ENCODE assay signal across 10 cellular contexts in the genomic region with DNA sequence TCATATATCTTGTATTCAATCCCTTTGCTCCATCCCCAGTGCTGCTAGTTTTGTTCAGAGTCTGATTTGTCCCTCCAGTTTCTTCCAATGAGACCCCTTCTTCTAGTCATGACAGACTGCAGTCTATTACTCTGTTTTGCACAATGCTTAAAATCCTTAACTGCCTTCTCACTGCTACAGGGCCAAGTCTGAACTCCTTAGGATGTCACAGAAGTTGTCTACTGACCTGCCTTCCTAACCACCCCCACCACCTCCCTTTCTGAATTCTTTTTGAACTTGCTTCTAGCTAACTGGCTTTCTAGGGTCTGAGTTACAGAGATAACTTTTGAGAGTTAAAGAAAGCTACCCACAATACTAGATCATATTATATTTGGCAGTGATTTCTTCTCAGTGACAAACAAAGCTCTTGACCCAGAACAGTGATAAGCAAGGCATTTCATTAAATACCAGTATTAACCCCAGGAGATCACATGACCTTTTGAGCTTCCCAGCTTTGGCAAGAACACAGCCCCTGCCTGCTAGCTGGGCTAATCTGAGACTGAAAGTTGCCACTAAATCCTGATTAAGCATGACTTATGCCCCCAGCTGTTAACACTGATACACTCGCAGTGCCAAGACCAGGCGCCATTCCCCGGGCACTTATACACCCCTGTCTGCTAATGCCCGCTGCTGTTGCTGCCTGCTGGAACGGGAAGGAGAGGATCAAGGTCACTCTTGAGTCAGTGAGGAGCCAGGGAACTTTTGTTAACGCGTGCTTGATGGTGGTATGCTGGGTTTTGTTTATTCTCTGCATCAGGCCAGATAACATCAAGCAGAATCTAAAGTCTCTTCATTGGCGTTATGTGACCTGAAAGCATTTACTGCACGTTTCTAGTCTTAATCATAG. TPM values are rescaled to one million over a fixed set of nuclear protein-coding genes. Genes with fewer than 3 reads are reported as not detected.
DNase-seq lines count a peak whose midpoint lies in the region; ATAC-seq, FAIRE-seq and TF ChIP-seq lines count a peak whose summit lies in the region.
"Had no signal": no experiment of that assay in that cellular context is flagged by ENCODE, and none has a peak within 500 bp of the region (broad histone marks: within the 10 kb centered on the region; RNA-seq: fewer than 3 reads in every experiment).

No MANE protein-coding gene starts in this region.

- no TSS peak for BruUV-seq in MCF 10A (replicated peaks; lab: Mats Ljungman, UMichigan)

- peak overlapping the region; percentile 60 for H3K4me3 ChIP-seq in SJCRH30
- H3K4me3 ChIP-seq in osteoblast (ENCODE audit: insufficient read depth, low read length) = peak overlapping the region; percentile 70
- H3K4me3 ChIP-seq in mucosa of descending colon = no peak overlapping the region
- H3K4me3 ChIP-seq: K562 had no signal

- no peaks in the 10 kb centered on the region for H4K20me1 ChIP-seq in osteoblast (ENCODE audit: insufficient read depth, low read length)

- peak overlapping the region; percentile 82 for H3K4me2 ChIP-seq in osteoblast (ENCODE audit: insufficient read depth, low read length)

- no peaks in the 10 kb centered on the region for H3K36me3 ChIP-seq in SJCRH30
- H3K36me3 ChIP-seq in osteoblast (ENCODE audit: insufficient read depth, low read length) = no peaks in the 10 kb centered on the region
- H3K36me3 ChIP-seq in mucosa of descending colon (ENCODE audit: low read depth) = no peaks in the 10 kb centered on the region

- no peaks in the 10 kb centered on the region for H3K9me3 ChIP-seq in SJCRH30 (replicated peaks)
- no peaks in the 10 kb centered on the region for H3K9me3 ChIP-seq in osteoblast (ENCODE audit: low read depth, low read length)
- no peaks in the 10 kb centered on the region for H3K9me3 ChIP-seq in mucosa of descending colon

- no peak overlapping the region for H3K27ac Mint-ChIP-seq in MCF 10A (ENCODE audit: low read depth, unreplicated experiment)
- no peak overlapping the region for H3K27ac Mint-ChIP-seq in activated CD4-positive, alpha-beta memory T cell treated with anti-CD3 and anti-CD28 coated beads, Interleukin-2, amount 10 ng/mL, durations not matched to agents 7 days and 5 days
- H3K27ac Mint-ChIP-seq: activated naive CD4-positive, alpha-beta T cell treated with anti-CD3 and anti-CD28 coated beads for 36 hours had no signal

- H2AFZ ChIP-seq in osteoblast (ENCODE audit: low read length) = peak overlapping the region; percentile 95

- POLR2A ChIA-PET in MCF 10A (lab: Yijun Ruan, JAX) = no interaction called here
- POLR2A ChIA-PET in activated CD4-positive, alpha-beta memory T cell treated with anti-CD3 and anti-CD28 coated beads, Interleukin-2, amount 10 ng/mL, durations not matched to agents 7 days and 5 days (lab: Charles Lee) = no interaction called here

- H3K36me3 Mint-ChIP-seq in MCF 10A (ENCODE audit: insufficient read depth, unreplicated experiment) = no peaks in the 10 kb centered on the region
- H3K36me3 Mint-ChIP-seq in activated CD4-positive, alpha-beta memory T cell treated with anti-CD3 and anti-CD28 coated beads, Interleukin-2, amount 10 ng/mL, durations not matched to agents 7 days and 5 days (ENCODE audit: low read depth) = no peaks in the 10 kb centered on the region

- H3K27ac ChIP-seq in SJCRH30 (peak overlapping the region; percentile 93), osteoblast (ENCODE audit: low read depth, low read length) (peak overlapping the region; percentile 82)

- ATAC-seq in GM19452 (IDR thresholded peaks at IDR 0.05; ENCODE audit: unreplicated experiment) (no peak), mucosa of descending colon (no peak)
- ATAC-seq: K562 had no signal

- no peaks in the 10 kb centered on the region for H3K27me3 Mint-ChIP-seq in MCF 10A (ENCODE audit: insufficient read depth, unreplicated experiment)
- H3K27me3 Mint-ChIP-seq in activated CD4-positive, alpha-beta memory T cell treated with anti-CD3 and anti-CD28 coated beads, Interleukin-2, amount 10 ng/mL, durations not matched to agents 7 days and 5 days = peaks cover 18% of the 10 kb centered on the region

- peak; percentile 18 for DNase-seq in D721Med (ENCODE audit: insufficient read length, low spot score)
- DNase-seq in SJCRH30 = peak; percentile 81 to 86
- DNase-seq in foreskin melanocyte = peak; percentile 35
- peak; percentile 46 for DNase-seq in osteoblast (ENCODE audit: insufficient read length, low spot score, missing footprints)
- DNase-seq in MCF 10A (ENCODE audit: unreplicated experiment) = no peak
- DNase-seq in activated CD4-positive, alpha-beta memory T cell treated with anti-CD3 and anti-CD28 coated beads, Interleukin-2, amount 10 ng/mL, durations not matched to agents 7 days and 5 days = no peak
- no peak for DNase-seq in mucosa of descending colon
- DNase-seq: activated naive CD4-positive, alpha-beta T cell treated with anti-CD3 and anti-CD28 coated beads for 36 hours had no signal

- no peaks in the 10 kb centered on the region for H3K9me3 Mint-ChIP-seq in MCF 10A (ENCODE audit: unreplicated experiment)
- no peaks in the 10 kb centered on the region for H3K9me3 Mint-ChIP-seq in activated CD4-positive, alpha-beta memory T cell treated with anti-CD3 and anti-CD28 coated beads, Interleukin-2, amount 10 ng/mL, durations not matched to agents 7 days and 5 days
- H3K9me3 Mint-ChIP-seq: activated naive CD4-positive, alpha-beta T cell treated with anti-CD3 and anti-CD28 coated beads for 36 hours had no signal

- no peaks in the 10 kb centered on the region for H3K4me1 Mint-ChIP-seq in MCF 10A (ENCODE audit: insufficient read depth, unreplicated experiment)
- no peaks in the 10 kb centered on the region for H3K4me1 Mint-ChIP-seq in activated CD4-positive, alpha-beta memory T cell treated with anti-CD3 and anti-CD28 coated beads, Interleukin-2, amount 10 ng/mL, durations not matched to agents 7 days and 5 days

- CTCF ChIA-PET in MCF 10A (lab: Yijun Ruan, JAX) = interaction anchor here (1.0 to 1.7 kb wide), 2 partner anchors 12 to 183 kb away, joined by 3 to 4 read pairs; no protein-coding TSS in a partner anchor
- CTCF ChIA-PET in activated CD4-positive, alpha-beta memory T cell treated with anti-CD3 and anti-CD28 coated beads, Interleukin-2, amount 10 ng/mL, durations not matched to agents 7 days and 5 days (lab: Charles Lee) = no interaction called here

- H3K27me3 ChIP-seq in SJCRH30 (no peaks in the 10 kb centered on the region), osteoblast (ENCODE audit: insufficient read depth, low read length) (no peaks in the 10 kb centered on the region)

- intact Hi-C loops in MCF 10A (cut with micrococcal nuclease) (no loop called here), mucosa of descending colon (cut with DNase I, micrococcal nuclease) (no loop called here)

- H3K4me1 ChIP-seq in SJCRH30 = peaks cover 16% of the 10 kb centered on the region
- H3K4me1 ChIP-seq in osteoblast (ENCODE audit: insufficient read depth, low read length) = peaks cover 37% of the 10 kb centered on the region
- peaks cover 3% of the 10 kb centered on the region for H3K4me1 ChIP-seq in mucosa of descending colon (ENCODE audit: low read depth)

- H3K79me2 ChIP-seq in osteoblast (ENCODE audit: insufficient read depth, low read length) = no peaks in the 10 kb centered on the region

- H3K4me3 Mint-ChIP-seq in MCF 10A (ENCODE audit: unreplicated experiment) = no peak overlapping the region
- no peak overlapping the region for H3K4me3 Mint-ChIP-seq in activated CD4-positive, alpha-beta memory T cell treated with anti-CD3 and anti-CD28 coated beads, Interleukin-2, amount 10 ng/mL, durations not matched to agents 7 days and 5 days
- H3K4me3 Mint-ChIP-seq: activated naive CD4-positive, alpha-beta T cell treated with anti-CD3 and anti-CD28 coated beads for 36 hours had no signal

- TF ChIP-seq CTCF in D721Med (IDR thresholded peaks at IDR 0.05; ENCODE audit: insufficient read depth, missing control alignments) = no peak
- no peak for TF ChIP-seq CTCF in osteoblast (IDR thresholded peaks at IDR 0.05; ENCODE audit: extremely low read depth, low read depth, low read length)
- TF ChIP-seq CTCF in MCF 10A (IDR thresholded peaks at IDR 0.05; ENCODE audit: unreplicated experiment) = no peak
- TF ChIP-seq CTCF in mucosa of descending colon (IDR thresholded peaks at IDR 0.05) = no peak

- FAIRE-seq in D721Med (lab: Jason Lieb, UNC) = peak; percentile 73
- FAIRE-seq: K562 had no signal

RNA-seq across cellular contexts. Expression of a gene that starts 36.4 kb away (rescaled TPM):
- total RNA-seq in SJCRH30 (2014; rRNA removed; shearing (Covaris generic)) = 2.5 and 3.3 TPM in 2 replicates
- total RNA-seq in osteoblast = 54.3 and 70.1 TPM in 2 replicates
- total RNA-seq in MCF 10A (2022) = not detected in 2 replicates
- total RNA-seq in activated CD4-positive, alpha-beta memory T cell treated with anti-CD3 and anti-CD28 coated beads, Interleukin-2, amount 10 ng/mL, durations not matched to agents 7 days and 5 days = not detected
- total RNA-seq in mucosa of descending colon = 10 to 100 TPM; 10.1 to 32.1 (median 22.6) TPM
- total RNA-seq: activated naive CD4-positive, alpha-beta T cell treated with anti-CD3 and anti-CD28 coated beads for 36 hours; K562 had no signal

Comparison
In these comparisons a context has a peak if more than half of its experiments do, and no peak if none do; other contexts are left out.
1. DNase-seq: peak in D721Med (single experiment), SJCRH30 (2 of 2), foreskin melanocyte (single experiment) and osteoblast (single experiment); none in MCF 10A (single experiment), activated CD4-positive, alpha-beta memory T cell treated with anti-CD3 and anti-CD28 coated beads, Interleukin-2, amount 10 ng/mL, durations not matched to agents 7 days and 5 days (single experiment) and mucosa of descending colon (0 of 3).